ENCODE assay signal across 3 cellular contexts in the genomic region with DNA sequence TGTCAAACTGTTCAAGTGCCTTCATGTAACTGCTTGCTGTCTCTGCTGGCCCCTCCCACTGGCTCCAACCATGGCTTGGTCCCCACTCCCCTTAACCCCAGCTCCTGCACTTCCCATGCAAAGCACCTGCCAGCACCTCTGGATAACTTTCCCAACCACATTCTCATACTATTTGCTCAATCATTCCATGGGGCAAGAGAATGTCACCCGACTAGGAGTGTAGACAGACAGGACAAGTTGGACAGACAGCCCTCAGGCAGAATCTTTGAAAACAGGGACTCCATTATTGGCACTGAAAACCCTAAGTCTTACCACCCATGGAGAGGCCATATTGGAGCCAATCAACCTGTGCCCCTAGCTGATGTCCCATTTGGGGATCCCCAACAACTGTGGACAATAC.
"Had no signal": no experiment of that assay in that cellular context is flagged by ENCODE, and none has a peak within 500 bp of the region (broad histone marks: within the 10 kb centered on the region; RNA-seq: fewer than 3 reads in every experiment).

No MANE protein-coding gene starts in this region.

- DNase-seq: GDM1, GF-D8 had no signal

- ATAC-seq: GM12878 had no signal

- H3K4me3 ChIP-seq: GM12878 had no signal
